ENCODE assay signal across 19 cellular contexts in the genomic region with DNA sequence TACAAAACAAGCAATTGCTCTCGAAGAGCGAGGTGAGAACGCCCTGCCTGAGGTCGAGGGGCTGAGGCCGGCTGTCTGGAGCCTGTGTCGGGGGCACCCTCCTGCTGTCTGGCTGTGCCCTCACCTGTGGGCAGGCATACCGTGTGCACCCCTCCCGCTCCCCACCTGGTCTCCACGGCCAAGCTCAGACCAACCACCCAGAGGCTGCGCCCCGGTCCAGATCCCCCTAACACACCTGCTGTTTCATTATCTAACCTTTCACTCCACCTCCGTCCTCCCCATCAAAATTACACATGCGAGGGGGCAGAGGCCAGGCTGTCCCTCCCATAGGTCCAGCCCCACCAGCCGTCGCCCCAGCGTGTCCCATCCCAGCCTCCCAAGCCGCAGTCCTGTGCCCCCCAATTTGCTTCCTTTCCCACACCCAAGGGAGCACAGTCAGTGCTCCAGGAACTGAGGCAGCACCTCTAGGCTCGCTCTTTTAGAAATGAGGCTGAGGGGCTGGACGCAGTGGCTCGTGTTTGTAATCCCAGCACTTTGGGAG. TPM values are rescaled to one million over a fixed set of nuclear protein-coding genes. Genes with fewer than 3 reads are reported as not detected.
"Had no signal": no experiment of that assay in that cellular context is flagged by ENCODE, and none has a peak within 500 bp of the region (broad histone marks: within the 10 kb centered on the region; RNA-seq: fewer than 3 reads in every experiment).

No MANE protein-coding gene starts in this region.

- H3K36me3 ChIP-seq: ascending aorta, cardiac muscle cell, gastrocnemius medialis, heart right ventricle, prostate gland, right lobe of liver, SJSA1 had no signal

- H3K4me3 ChIP-seq: ascending aorta, cardiac muscle cell, gastrocnemius medialis, heart right ventricle, prostate gland, right lobe of liver, SJSA1 had no signal

- DNase-seq: activated CD4-positive, alpha-beta memory T cell treated with anti-CD3 and anti-CD28 coated beads, Interleukin-2, amount 10 ng/mL, durations not matched to agents 7 days and 5 days; activated CD4-positive, alpha-beta T cell treated with anti-CD3 and anti-CD28 coated beads for 1 hour; cortex of kidney; effector memory CD4-positive, alpha-beta T cell; gastrocnemius medialis; islet precursor cell; midbrain; naive B cell; stimulated activated CD4-positive, alpha-beta T cell treated with anti-CD3 and anti-CD28 coated beads, Interleukin-2, amount 100 ng/mL, for 24 hours; stimulated activated naive CD4-positive, alpha-beta T cell treated with Interleukin-2 at 50 U/mL for 16 hours; T-helper 9 cell had no signal

- ATAC-seq: gastrocnemius medialis, heart right ventricle, right lobe of liver had no signal

- H3K4me3 Mint-ChIP-seq: activated CD4-positive, alpha-beta memory T cell treated with anti-CD3 and anti-CD28 coated beads, Interleukin-2, amount 10 ng/mL, durations not matched to agents 7 days and 5 days; type B pancreatic cell had no signal

- H3K27ac ChIP-seq: ascending aorta, cardiac muscle cell, epithelial cell of prostate, gastrocnemius medialis, prostate gland, right lobe of liver, SJSA1 had no signal

- H3K9me3 Mint-ChIP-seq: activated CD4-positive, alpha-beta memory T cell treated with anti-CD3 and anti-CD28 coated beads, Interleukin-2, amount 10 ng/mL, durations not matched to agents 7 days and 5 days; type B pancreatic cell had no signal

- H3K4me1 ChIP-seq: ascending aorta, gastrocnemius medialis, prostate gland, right lobe of liver had no signal

- H3K36me3 Mint-ChIP-seq: type B pancreatic cell had no signal

- H3K9me3 ChIP-seq: ascending aorta, gastrocnemius medialis, prostate gland, right lobe of liver, SJSA1 had no signal

- H3K27ac Mint-ChIP-seq: activated CD4-positive, alpha-beta memory T cell treated with anti-CD3 and anti-CD28 coated beads, Interleukin-2, amount 10 ng/mL, durations not matched to agents 7 days and 5 days; type B pancreatic cell had no signal

- H3K27me3 ChIP-seq: ascending aorta, cardiac muscle cell, right lobe of liver had no signal

RNA-seq across cellular contexts. Expression of a gene that starts 35.2 kb away (rescaled TPM):
- total RNA-seq: activated CD4-positive, alpha-beta memory T cell treated with anti-CD3 and anti-CD28 coated beads, Interleukin-2, amount 10 ng/mL, durations not matched to agents 7 days and 5 days; ascending aorta; SJSA1 had no signal
- polyA plus RNA-seq: cardiac muscle cell, heart right ventricle had no signal
